10 cellular contexts compared by ENCODE assay signal in genomic region chr7:151735854-151736402, GRCh38.
DNase-seq lines count a peak whose midpoint lies in the region; ATAC-seq, FAIRE-seq and TF ChIP-seq lines count a peak whose summit lies in the region.
"Had no signal": no experiment of that assay in that cellular context is flagged by ENCODE, and none has a peak within 500 bp of the region (broad histone marks: within the 10 kb centered on the region; RNA-seq: fewer than 3 reads in every experiment).

No MANE protein-coding gene starts in this region.

- peak overlapping the region in 8 of 11 experiments; percentile 1 to 68 (median 44); a peak in 10 of 22 replicates for H3K27ac ChIP-seq in BLaER1 treated with 17β-estradiol and CSF1 and Interleukin-3, amounts not matched to agents 10 nM and 100 nM
- H3K27ac ChIP-seq in pancreas (peak overlapping the region in 2 of 4 donors; percentile 30 to 37), colonic mucosa (no peak overlapping the region)

- FAIRE-seq in pancreas (lab: Jason Lieb, UNC) = no peak

- H3K27me3 ChIP-seq in BLaER1 treated with 17β-estradiol and CSF1 and Interleukin-3, amounts not matched to agents 10 nM and 100 nM = peaks cover 0 to 12% (median 0%) of the 10 kb centered on the region in 11 experiments; a peak in 5 of 22 replicates
- H3K27me3 ChIP-seq in pancreas = no peaks in the 10 kb centered on the region
- H3K27me3 ChIP-seq in colonic mucosa = no peaks in the 10 kb centered on the region

- peak overlapping the region; percentile 2 to 69 (median 54); a peak in 19 of 22 replicates for H3K9ac ChIP-seq in BLaER1 treated with 17β-estradiol and CSF1 and Interleukin-3, amounts not matched to agents 10 nM and 100 nM
- no peak overlapping the region for H3K9ac ChIP-seq in colonic mucosa (ENCODE audit: low read depth in 2 of 2, low read length in 2 of 2)

- WGBS in pancreas, 2 donors = 64 to 69% methylated on average over 25 of the region's 25 CpGs

- DNase-seq in NCI-H69 (lab: John Stamatoyannopoulos, UW) (peak; percentile 100), fibroblast of pulmonary artery (ENCODE audit: low read depth) (no peak), pancreas (no peak), AG08396 (ENCODE audit: low spot score) (no peak), colonic mucosa (no peak)
- DNase-seq: activated CD8-positive, alpha-beta memory T cell treated with anti-CD3 and anti-CD28 coated beads, Interleukin-2, amount 50 U/mL, for 48 hours; GDM1 had no signal

- peak overlapping the region; percentile 43 to 65 (median 56) for H3K4me3 ChIP-seq in BLaER1 treated with 17β-estradiol and CSF1 and Interleukin-3, amounts not matched to agents 10 nM and 100 nM
- peak overlapping the region; percentile 34 for H3K4me3 ChIP-seq in fibroblast of pulmonary artery (replicated peaks; ENCODE audit: low read depth, low read length)
- peak overlapping the region in 1 of 4 donors; percentile 18 for H3K4me3 ChIP-seq in pancreas
- no peak overlapping the region for H3K4me3 ChIP-seq in colonic mucosa

- ATAC-seq in pancreas (peak in 3 of 4 donors; percentile 44 to 65 (median 52)), HG02938 (IDR thresholded peaks at IDR 0.05; ENCODE audit: unreplicated experiment) (no peak), HG03439 (IDR thresholded peaks at IDR 0.05; ENCODE audit: unreplicated experiment) (no peak)

- TF ChIP-seq CTCF in fibroblast of pulmonary artery (IDR thresholded peaks at IDR 0.05; ENCODE audit: low read length, missing control alignments) (no peak), pancreas (IDR thresholded peaks at IDR 0.05) (no peak), colonic mucosa (IDR thresholded peaks at IDR 0.05) (no peak)

- peak overlapping the region; percentile 95 to 100 (median 97) for H3K4me2 ChIP-seq in BLaER1 treated with 17β-estradiol and CSF1 and Interleukin-3, amounts not matched to agents 10 nM and 100 nM

- H4K20me1 ChIP-seq in BLaER1 treated with 17β-estradiol and CSF1 and Interleukin-3, amounts not matched to agents 10 nM and 100 nM = peaks cover 4 to 38% (median 10%) of the 10 kb centered on the region in 11 experiments; a peak in 14 of 22 replicates

- intact Hi-C loops in pancreas (cut with DNase I) = no loop called here
- intact Hi-C loops in colonic mucosa (cut with DNase I) = no loop called here

- H3K4me1 ChIP-seq in BLaER1 treated with 17β-estradiol and CSF1 and Interleukin-3, amounts not matched to agents 10 nM and 100 nM = peaks cover 38 to 88% (median 70%) of the 10 kb centered on the region in 10 experiments
- no peaks in the 10 kb centered on the region for H3K4me1 ChIP-seq in pancreas
- no peaks in the 10 kb centered on the region for H3K4me1 ChIP-seq in colonic mucosa

- peaks cover 0 to 5% (median 0%) of the 10 kb centered on the region in 11 experiments; a peak in 1 of 22 replicates for H3K36me3 ChIP-seq in BLaER1 treated with 17β-estradiol and CSF1 and Interleukin-3, amounts not matched to agents 10 nM and 100 nM
- no peaks in the 10 kb centered on the region for H3K36me3 ChIP-seq in pancreas
- no peaks in the 10 kb centered on the region for H3K36me3 ChIP-seq in colonic mucosa

- H3K9me3 ChIP-seq in BLaER1 treated with 17β-estradiol and CSF1 and Interleukin-3, amounts not matched to agents 10 nM and 100 nM (replicated peaks in 1 of 11) = peaks cover 0 to 20% (median 16%) of the 10 kb centered on the region in 11 experiments; a peak in 18 of 22 replicates
- H3K9me3 ChIP-seq in pancreas (no peaks in the 10 kb centered on the region), colonic mucosa (no peaks in the 10 kb centered on the region)

Comparison
In these comparisons a context has a peak if more than half of its experiments do, and no peak if none do; other contexts are left out.
1. H3K9ac ChIP-seq: peak in BLaER1 treated with 17β-estradiol and CSF1 and Interleukin-3, amounts not matched to agents 10 nM and 100 nM (11 of 11); none in colonic mucosa (0 of 2).
2. ATAC-seq: peak in pancreas (3 of 4); none in HG02938 (single experiment) and HG03439 (single experiment).